ENCODE assay signal across 19 cellular contexts in genomic region chr6:148435386-148435785, GRCh38.
DNase-seq lines count a peak whose midpoint lies in the region; ATAC-seq and TF ChIP-seq lines count a peak whose summit lies in the region.
"Had no signal": no experiment of that assay in that cellular context is flagged by ENCODE, and none has a peak within 500 bp of the region (broad histone marks: within the 10 kb centered on the region; RNA-seq: fewer than 3 reads in every experiment).

No MANE protein-coding gene starts in this region.

- H3K4me3 ChIP-seq in fibroblast of mammary gland (ENCODE audit: control insufficient read depth, low read depth, low read length) (no peak overlapping the region), retinal pigment epithelial cell (ENCODE audit: low read length) (no peak overlapping the region), upper lobe of right lung (no peak overlapping the region)
- H3K4me3 ChIP-seq: suprapubic skin had no signal

- no peaks in the 10 kb centered on the region for H3K9me3 ChIP-seq in upper lobe of right lung
- H3K9me3 ChIP-seq: suprapubic skin had no signal

- peaks cover 34% of the 10 kb centered on the region for H3K4me1 ChIP-seq in upper lobe of right lung

- H3K27me3 ChIP-seq in upper lobe of right lung = no peaks in the 10 kb centered on the region
- H3K27me3 ChIP-seq: suprapubic skin had no signal

- no peak for TF ChIP-seq CTCF in fibroblast of mammary gland (conservative IDR thresholded peaks at IDR 0.05; ENCODE audit: control insufficient read depth, insufficient read depth, low read depth, low read length)
- TF ChIP-seq CTCF in retinal pigment epithelial cell (conservative IDR thresholded peaks at IDR 0.05; ENCODE audit: low read depth, low read length) = no peak
- TF ChIP-seq CTCF in upper lobe of right lung (IDR thresholded peaks at IDR 0.05) = no peak

- no peaks in the 10 kb centered on the region for H3K36me3 ChIP-seq in upper lobe of right lung
- H3K36me3 ChIP-seq: suprapubic skin had no signal

- no peak overlapping the region for H3K27ac ChIP-seq in upper lobe of right lung
- H3K27ac ChIP-seq: KMS-11, suprapubic skin had no signal

- intact Hi-C loops in upper lobe of right lung (cut with DNase I) = no loop called here

- ATAC-seq in upper lobe of right lung = no peak
- ATAC-seq in GM21423 (IDR thresholded peaks at IDR 0.05; ENCODE audit: unreplicated experiment) = no peak
- ATAC-seq: activated CD8-positive, alpha-beta T cell treated with anti-CD3 and anti-CD28 coated beads for 36 hours; left lobe of liver; T-helper 17 cell had no signal

- DNase-seq in GM03348 (ENCODE audit: low spot score) (peak; percentile 36), NCI-H226 (peak; percentile 61), fibroblast of mammary gland (ENCODE audit: low read depth) (peak; percentile 65), retinal pigment epithelial cell (ENCODE audit: low read depth) (peak; percentile 25), upper lobe of right lung (no peak), COLO668 (lab: John Stamatoyannopoulos, UW; ENCODE audit: unreplicated experiment) (no peak)
- DNase-seq: activated B cell treated with CpG ODN at 0.5 μM for 24 hours; activated CD8-positive, alpha-beta T cell treated with anti-CD3 and anti-CD28 coated beads for 36 hours; activated naive CD4-positive, alpha-beta T cell treated with anti-CD3 and anti-CD28 coated beads, Interleukin-2, amount 10 ng/mL, durations not matched to agents 7 days and 5 days; activated T-cell treated with anti-CD3 and anti-CD28 coated beads, Interleukin-2, amount 50 U/mL, for 48 hours; NCI-H1436; NCI-H82; SHP77 treated with DMSO at 0.1 percent for 48 hours; stimulated activated CD4-positive, alpha-beta T cell treated with anti-CD3 and anti-CD28 coated beads, Interleukin-15, amount 100 ng/mL, for 24 hours; T-helper 17 cell had no signal

Comparison
In these comparisons a context has a peak if more than half of its experiments do, and no peak if none do; other contexts are left out.
1. DNase-seq: peak in GM03348 (single experiment), NCI-H226 (single experiment), fibroblast of mammary gland (single experiment) and retinal pigment epithelial cell (single experiment); none in upper lobe of right lung (single experiment) and COLO668 (single experiment).